ENCODE assay signal across 10 cellular contexts in genomic region chr17:77924757-77925336, GRCh38. TPM values are rescaled to one million over a fixed set of nuclear protein-coding genes. Genes with fewer than 3 reads are reported as not detected.
DNase-seq lines count a peak whose midpoint lies in the region; ATAC-seq and TF ChIP-seq lines count a peak whose summit lies in the region.
"Had no signal": no experiment of that assay in that cellular context is flagged by ENCODE, and none has a peak within 500 bp of the region (broad histone marks: within the 10 kb centered on the region; RNA-seq: fewer than 3 reads in every experiment).

No MANE protein-coding gene starts in this region.

- BruUV-seq in mammary epithelial cell (replicated peaks; lab: Mats Ljungman, UMichigan) = no TSS peak

- in situ Hi-C loops in mammary epithelial cell (cut with MboI; ENCODE audit: low sequenced_read_pairs in 2 of 2) = no loop called here

- dilution Hi-C loops in mammary epithelial cell (cut with HindIII; ENCODE audit: low sequenced_read_pairs) = loop anchor here (5.0 kb wide), 1 partner anchor 33 kb away; no protein-coding TSS in a partner anchor

- no peaks in the 10 kb centered on the region for H3K4me1 ChIP-seq in mammary epithelial cell (ENCODE audit: insufficient read depth, low read length)

- H3K36me3 ChIP-seq in mammary epithelial cell (ENCODE audit: insufficient read depth, low read length) = no peaks in the 10 kb centered on the region

- DNase-seq in NCI-H2107 (lab: John Stamatoyannopoulos, UW) = peak; percentile 24
- DNase-seq in mammary epithelial cell = peak; percentile 12
- peak; percentile 31 for DNase-seq in stromal cell of bone marrow (ENCODE audit: low read depth)
- no peak for DNase-seq in SW 1271 (lab: John Stamatoyannopoulos, UW)
- no peak for DNase-seq in HFFc6
- DNase-seq: activated B cell treated with CpG ODN at 0.5 μM for 24 hours, naive B cell had no signal

- H3K4me1 Mint-ChIP-seq in HFFc6 (ENCODE audit: low read depth) = no peaks in the 10 kb centered on the region

- no peak overlapping the region for H3K4me2 ChIP-seq in mammary epithelial cell (ENCODE audit: insufficient read depth, low read depth, low read length)

- H2AFZ ChIP-seq in mammary epithelial cell (ENCODE audit: low read depth, low read length) = no peak overlapping the region

- no peak for TF ChIP-seq CTCF in mammary epithelial cell (conservative IDR thresholded peaks at IDR 0.05 in 1 of 2, IDR thresholded peaks at IDR 0.05 in 1 of 2; ENCODE audit: extremely low read depth in 1 of 2, insufficient read depth in 1 of 2, low read depth in 1 of 2, low read length in 2 of 2)
- no peak for TF ChIP-seq CTCF in HFFc6 (IDR thresholded peaks at IDR 0.05)

- no peaks in the 10 kb centered on the region for H3K36me3 Mint-ChIP-seq in HFFc6 (ENCODE audit: low read depth)
- H3K36me3 Mint-ChIP-seq: activated naive CD4-positive, alpha-beta T cell treated with anti-CD3 and anti-CD28 coated beads, Interleukin-2, amount 50 U/mL, for 24 hours had no signal

- CTCF ChIA-PET in mammary epithelial cell (lab: Charles Lee; ENCODE audit: low non-redundant PET) = no interaction called here

- peaks cover 16% of the 10 kb centered on the region for H3K27me3 Mint-ChIP-seq in HFFc6 (ENCODE audit: insufficient read depth)
- H3K27me3 Mint-ChIP-seq: activated naive CD4-positive, alpha-beta T cell treated with anti-CD3 and anti-CD28 coated beads, Interleukin-2, amount 50 U/mL, for 24 hours had no signal

- no peaks in the 10 kb centered on the region for H3K9me3 ChIP-seq in mammary epithelial cell (replicated peaks; ENCODE audit: insufficient read depth, low read length)
- H3K9me3 ChIP-seq in iPS-18c (ENCODE audit: control insufficient read depth, insufficient read depth, low read length) = no peaks in the 10 kb centered on the region

- H4K20me1 ChIP-seq in mammary epithelial cell (ENCODE audit: insufficient read depth, low read length) = no peaks in the 10 kb centered on the region

- 9% methylated on average over 12 of the region's 14 CpGs for WGBS in mammary epithelial cell (ENCODE audit: low coverage, missing lambda C conversion rate)

- no peak overlapping the region for H3K4me3 Mint-ChIP-seq in HFFc6
- H3K4me3 Mint-ChIP-seq: activated B cell treated with CpG ODN at 0.5 μM for 24 hours; activated naive CD4-positive, alpha-beta T cell treated with anti-CD3 and anti-CD28 coated beads, Interleukin-2, amount 50 U/mL, for 24 hours; naive B cell had no signal

- H3K9me3 Mint-ChIP-seq in HFFc6 = no peaks in the 10 kb centered on the region
- H3K9me3 Mint-ChIP-seq: activated B cell treated with CpG ODN at 0.5 μM for 24 hours; activated naive CD4-positive, alpha-beta T cell treated with anti-CD3 and anti-CD28 coated beads, Interleukin-2, amount 50 U/mL, for 24 hours had no signal

- H3K79me2 ChIP-seq in mammary epithelial cell (ENCODE audit: insufficient read depth, low read length) = no peaks in the 10 kb centered on the region

- H3K27ac ChIP-seq in mammary epithelial cell (ENCODE audit: insufficient read depth, low read depth, low read length) = no peak overlapping the region

- ATAC-seq in HG02852 (IDR thresholded peaks at IDR 0.05; ENCODE audit: unreplicated experiment) = no peak

- H3K4me3 ChIP-seq in mammary epithelial cell (replicated peaks in 1 of 3; ENCODE audit: insufficient read depth in 1 of 3, low read depth in 2 of 3, low read length in 3 of 3) (no peak overlapping the region), iPS-18c (ENCODE audit: insufficient read depth, low read depth, low read length) (0 out of 2 replicates have a peak overlapping the region, but pooled peaks have one; percentile 10)

- H3K9ac ChIP-seq in mammary epithelial cell (ENCODE audit: insufficient read depth, low read length) = no peak overlapping the region

- H3K27me3 ChIP-seq in mammary epithelial cell (ENCODE audit: insufficient read depth, low read length) = peaks cover 3% of the 10 kb centered on the region

- no peak overlapping the region for H3K27ac Mint-ChIP-seq in HFFc6
- H3K27ac Mint-ChIP-seq: activated B cell treated with CpG ODN at 0.5 μM for 24 hours; activated naive CD4-positive, alpha-beta T cell treated with anti-CD3 and anti-CD28 coated beads, Interleukin-2, amount 50 U/mL, for 24 hours had no signal

- intact Hi-C loops in mammary epithelial cell (cut with micrococcal nuclease) = no loop called here

RNA-seq across cellular contexts. Expression of gene TNRC6C, which starts 33.7 kb away (rescaled TPM):
- total RNA-seq in mammary epithelial cell = 1 to 10 TPM; 2.7 to 9.1 TPM
- polyA plus RNA-seq in mammary epithelial cell = 1.3 TPM
- 3.2 TPM for polyA minus RNA-seq in mammary epithelial cell
- 1 to 10 TPM; 6.3 to 9.0 (median 7.5) TPM for total RNA-seq in HFFc6 (2021; fragmentation: NEBNext Ultra II Directional; extraction: Animal tissue kit (Norgen Biotek cat#: 25700))

Comparison
In these comparisons a context has a peak if more than half of its experiments do, and no peak if none do; other contexts are left out.
1. DNase-seq: peak in NCI-H2107 (single experiment), mammary epithelial cell (single experiment) and stromal cell of bone marrow (single experiment); none in SW 1271 (0 of 2) and HFFc6 (single experiment).